ENCODE assay signal across 20 cellular contexts in the genomic region with DNA sequence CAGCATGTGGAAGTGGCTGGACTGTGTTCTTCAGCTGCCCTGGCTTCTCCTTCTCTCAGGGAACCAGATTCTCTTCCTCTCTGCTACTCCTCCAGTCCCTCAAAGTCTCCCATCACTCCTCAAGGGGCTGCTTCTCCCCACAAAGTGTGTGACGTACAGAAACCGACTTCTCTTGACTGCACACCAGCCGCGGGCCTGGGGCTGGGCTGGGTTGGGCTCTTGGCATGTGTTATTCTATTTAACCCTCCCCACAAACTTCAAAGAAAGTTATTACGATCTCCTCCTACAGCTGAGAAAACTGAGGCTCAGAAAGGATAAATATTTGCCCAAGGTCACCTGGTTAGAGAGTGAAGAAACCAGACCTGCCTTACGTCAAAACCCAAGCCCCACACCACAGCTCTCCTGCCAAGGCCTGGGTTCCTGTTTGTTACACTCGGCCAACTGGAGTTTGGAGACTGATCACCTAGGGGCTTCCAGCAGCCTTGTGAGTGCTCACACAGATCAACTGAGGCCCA.
"Had no signal": no experiment of that assay in that cellular context is flagged by ENCODE, and none has a peak within 500 bp of the region (broad histone marks: within the 10 kb centered on the region; RNA-seq: fewer than 3 reads in every experiment).

No MANE protein-coding gene starts in this region.

- H3K4me1 ChIP-seq: thyroid gland had no signal

- H3K4me3 ChIP-seq: smooth muscle cell, thyroid gland had no signal

- ATAC-seq: activated CD8-positive, alpha-beta T cell treated with anti-CD3 and anti-CD28 coated beads for 36 hours; activated T-cell treated with anti-CD3 and anti-CD28 coated beads, Interleukin-2, amount 50 U/mL, for 72 hours; natural killer cell; stimulated activated memory B cell treated with anti-CD40 and anti-IgM and Interleukin-4, amounts not matched to agents 10 μg/mL and 1 μg/mL and 100 μg/mL, for 72 hours; stimulated activated naive CD8-positive, alpha-beta T cell treated with anti-CD3 and anti-CD28 coated beads, Interleukin-15, amount 100 ng/mL, for 72 hours had no signal

- H3K4me2 ChIP-seq: smooth muscle cell had no signal

- H3K27me3 ChIP-seq: thyroid gland had no signal

- H3K27ac ChIP-seq: epithelial cell of prostate, thyroid gland had no signal

- H3K9me3 ChIP-seq: thyroid gland had no signal

- DNase-seq: activated B cell treated with CpG ODN at 0.5 μM for 24 hours; activated CD4-positive, alpha-beta T cell treated with anti-CD3 and anti-CD28 coated beads, Interleukin-2, amount 50 U/mL, for 1 hour; activated CD8-positive, alpha-beta T cell treated with anti-CD3 and anti-CD28 coated beads for 36 hours; activated naive CD4-positive, alpha-beta T cell; activated T-cell treated with anti-CD3 and anti-CD28 coated beads, Interleukin-2, amount 50 U/mL, for 72 hours; anterior cingulate cortex; dermis blood vessel endothelial cell; effector CD4-positive, alpha-beta T cell; mesenchymal stem cell; natural killer cell; retina; stimulated activated CD4-positive, alpha-beta T cell treated with anti-CD3 and anti-CD28 coated beads, Interleukin-1b, Interleukin-23, amount 100 ng/mL, for 48 hours; stimulated activated CD4-positive, alpha-beta T cell treated with anti-CD3 and anti-CD28 coated beads, Interleukin-4, amount 100 ng/mL, for 4 hours; stimulated activated CD8-positive, alpha-beta memory T cell treated with anti-CD3 and anti-CD28 coated beads, Interleukin-4, amount 100 ng/mL, for 48 hours; stimulated activated naive CD8-positive, alpha-beta T cell treated with anti-CD3 and anti-CD28 coated beads, Interleukin-15, amount 100 ng/mL, for 72 hours; T-helper 1 cell; thyroid gland had no signal

- H3K36me3 ChIP-seq: thyroid gland had no signal
